26 cellular contexts compared by ENCODE assay signal in genomic region chr2:166042356-166042755, GRCh38.
"Had no signal": no experiment of that assay in that cellular context is flagged by ENCODE, and none has a peak within 500 bp of the region (broad histone marks: within the 10 kb centered on the region; RNA-seq: fewer than 3 reads in every experiment).

No MANE protein-coding gene starts in this region.

- FAIRE-seq: endometrium, frontal cortex, TTC549 had no signal

- H3K4me3 ChIP-seq: hepatocyte, left ventricle myocardium inferior, SK-N-MC, upper lobe of left lung had no signal

- H3K4me2 ChIP-seq: hepatocyte had no signal

- ATAC-seq: esophagus mucosa; natural killer cell treated with Interleukin-12 subunit alpha and Interleukin-12 subunit beta and Interleukin-15 and Interleukin-18, amount 100 ng/mL, for 72 hours; T-cell had no signal

- H3K4me3 Mint-ChIP-seq: activated naive CD8-positive, alpha-beta T cell treated with anti-CD3 and anti-CD28 coated beads for 36 hours; activated T-cell treated with anti-CD3 and anti-CD28 coated beads, Interleukin-2, amount 50 U/mL, for 24 hours; immature natural killer cell; natural killer cell treated with Interleukin-12 subunit alpha and Interleukin-12 subunit beta and Interleukin-15 and Interleukin-18, amount 100 ng/mL, for 72 hours; T-cell had no signal

- H3K27ac Mint-ChIP-seq: activated naive CD8-positive, alpha-beta T cell treated with anti-CD3 and anti-CD28 coated beads for 36 hours; activated T-cell treated with anti-CD3 and anti-CD28 coated beads, Interleukin-2, amount 50 U/mL, for 24 hours; activated T-helper 2 cell treated with anti-CD3 and anti-CD28 coated beads, Interferon-gamma antibody, Interleukin-2, Interleukin-4, amounts not matched to agents 10 μg/mL and 5 μg/mL and 100 μg/mL, durations not matched to agents 14 hours and 24 hours and 36 hours; immature natural killer cell; natural killer cell treated with Interleukin-12 subunit alpha and Interleukin-12 subunit beta and Interleukin-15 and Interleukin-18, amount 100 ng/mL, for 72 hours; progenitor cell of endocrine pancreas; T-cell had no signal

- DNase-seq: activated CD4-positive, alpha-beta T cell treated with anti-CD3 and anti-CD28 coated beads for 1 hour; activated CD8-positive, alpha-beta memory T cell treated with anti-CD3 and anti-CD28 coated beads for 24 hours; activated CD8-positive, alpha-beta memory T cell treated with anti-CD3 and anti-CD28 coated beads, Interleukin-2, amount 50 U/mL, for 4 hours; activated naive CD4-positive, alpha-beta T cell treated with Interleukin-2 at 50 U/mL for 16 hours; activated naive CD8-positive, alpha-beta T cell treated with anti-CD3 and anti-CD28 coated beads for 36 hours; activated T-cell treated with anti-CD3 and anti-CD28 coated beads, Interleukin-2, amount 50 U/mL, for 24 hours; amniotic stem cell; glutamatergic neuron; immature natural killer cell; kidney glomerular epithelial cell; left ventricle myocardium inferior; midbrain; stimulated activated CD4-positive, alpha-beta T cell treated with anti-CD3 and anti-CD28 coated beads, Interleukin-4, amount 100 ng/mL, for 24 hours; stimulated activated naive CD4-positive, alpha-beta T cell treated with Interleukin-2 at 50 U/mL for 16 hours; T-cell; upper lobe of left lung; WERI-Rb-1 had no signal

- H3K27me3 Mint-ChIP-seq: activated T-cell treated with anti-CD3 and anti-CD28 coated beads, Interleukin-2, amount 50 U/mL, for 24 hours; progenitor cell of endocrine pancreas had no signal

- H3K4me1 Mint-ChIP-seq: activated naive CD8-positive, alpha-beta T cell treated with anti-CD3 and anti-CD28 coated beads for 36 hours; immature natural killer cell; T-cell had no signal

- H3K27me3 ChIP-seq: hepatocyte, upper lobe of left lung had no signal

- H3K4me1 ChIP-seq: left ventricle myocardium inferior, upper lobe of left lung had no signal

- H3K36me3 Mint-ChIP-seq: activated naive CD8-positive, alpha-beta T cell treated with anti-CD3 and anti-CD28 coated beads for 36 hours; immature natural killer cell; natural killer cell treated with Interleukin-12 subunit alpha and Interleukin-12 subunit beta and Interleukin-15 and Interleukin-18, amount 100 ng/mL, for 72 hours; T-cell had no signal

- H3K9me3 ChIP-seq: left ventricle myocardium inferior, upper lobe of left lung had no signal

- H3K79me2 ChIP-seq: hepatocyte had no signal

- H3K36me3 ChIP-seq: left ventricle myocardium inferior, upper lobe of left lung, WERI-Rb-1 had no signal

- H3K27ac ChIP-seq: hepatocyte, left ventricle myocardium inferior, SK-N-MC, upper lobe of left lung, WERI-Rb-1 had no signal

- H2AFZ ChIP-seq: hepatocyte had no signal

- H3K9me3 Mint-ChIP-seq: activated naive CD8-positive, alpha-beta T cell treated with anti-CD3 and anti-CD28 coated beads for 36 hours; activated T-cell treated with anti-CD3 and anti-CD28 coated beads, Interleukin-2, amount 50 U/mL, for 24 hours; activated T-helper 2 cell treated with anti-CD3 and anti-CD28 coated beads, Interferon-gamma antibody, Interleukin-2, Interleukin-4, amounts not matched to agents 10 μg/mL and 5 μg/mL and 100 μg/mL, durations not matched to agents 14 hours and 24 hours and 36 hours; natural killer cell treated with Interleukin-12 subunit alpha and Interleukin-12 subunit beta and Interleukin-15 and Interleukin-18, amount 100 ng/mL, for 72 hours; T-cell had no signal
